Comparison of ENCODE assay signal across 18 cellular contexts in genomic region chr5:52834320-52834719, GRCh38.
"Had no signal": no experiment of that assay in that cellular context is flagged by ENCODE, and none has a peak within 500 bp of the region (broad histone marks: within the 10 kb centered on the region; RNA-seq: fewer than 3 reads in every experiment).

No MANE protein-coding gene starts in this region.

- H3K4me1 ChIP-seq: colonic mucosa, right atrium auricular region, testis had no signal

- H3K27me3 ChIP-seq: colonic mucosa, heart right ventricle, neutrophil, right atrium auricular region, testis, transverse colon had no signal

- DNase-seq: cerebellar nuclear complex; colonic mucosa; dermis blood vessel endothelial cell; endodermal cell; heart right ventricle; hypothalamus; kidney glomerular epithelial cell; mesendoderm; naive thymus-derived CD4-positive, alpha-beta T cell; nephron progenitor cell; posterior cingulate gyrus; small intestine; stimulated activated CD4-positive, alpha-beta T cell treated with anti-CD3 and anti-CD28 coated beads, Interleukin-2, amount 100 ng/mL, for 48 hours; stimulated activated naive CD4-positive, alpha-beta T cell treated with Interleukin-2 at 50 U/mL for 16 hours; testis; transverse colon had no signal

- H3K27ac ChIP-seq: colonic mucosa, heart right ventricle, neutrophil, right atrium auricular region, testis had no signal

- H3K27ac Mint-ChIP-seq: endodermal cell; naive thymus-derived CD4-positive, alpha-beta T cell; nephron progenitor cell had no signal

- H3K4me1 Mint-ChIP-seq: endodermal cell, nephron progenitor cell had no signal

- H3K36me3 Mint-ChIP-seq: naive thymus-derived CD4-positive, alpha-beta T cell had no signal

- H3K4me3 Mint-ChIP-seq: endodermal cell; naive thymus-derived CD4-positive, alpha-beta T cell; nephron progenitor cell had no signal

- H3K9me3 ChIP-seq: colonic mucosa, heart right ventricle, neutrophil, right atrium auricular region, testis, transverse colon had no signal

- H3K4me3 ChIP-seq: colonic mucosa, heart right ventricle, right atrium auricular region, testis, transverse colon had no signal

- H3K36me3 ChIP-seq: colonic mucosa, heart right ventricle, neutrophil, right atrium auricular region, transverse colon had no signal

- H3K9me3 Mint-ChIP-seq: endodermal cell, nephron progenitor cell had no signal

- ATAC-seq: heart right ventricle; naive thymus-derived CD4-positive, alpha-beta T cell had no signal

- H3K27me3 Mint-ChIP-seq: naive thymus-derived CD4-positive, alpha-beta T cell had no signal
